ENCODE assay signal across 9 cellular contexts in the genomic region with DNA sequence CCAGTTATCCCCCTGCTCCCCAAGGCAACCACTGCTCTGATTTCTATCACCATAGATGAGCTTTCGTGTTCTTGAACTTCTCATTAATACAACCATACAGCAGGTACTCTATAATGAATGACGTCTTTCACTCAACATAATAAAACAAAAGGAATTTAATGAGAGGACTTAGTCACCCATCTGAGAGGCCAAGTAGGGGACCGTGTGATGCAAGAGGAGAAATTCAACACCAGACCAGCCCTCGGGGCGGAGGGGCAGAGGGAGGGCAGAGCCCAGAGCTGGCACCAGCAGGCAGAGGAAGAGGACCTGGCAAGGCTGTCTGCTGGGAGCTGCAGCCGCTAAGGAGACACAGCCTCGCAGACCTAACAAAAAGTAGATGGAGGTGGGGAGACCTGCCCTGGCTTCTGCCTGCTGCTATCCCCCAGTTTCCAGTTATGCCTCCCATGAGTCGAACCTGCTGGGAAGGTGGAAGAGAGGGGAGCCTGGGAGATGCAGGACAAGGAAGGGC. TPM values are rescaled to one million over a fixed set of nuclear protein-coding genes. Genes with fewer than 3 reads are reported as not detected.
DNase-seq lines count a peak whose midpoint lies in the region; ATAC-seq and TF ChIP-seq lines count a peak whose summit lies in the region.
"Had no signal": no experiment of that assay in that cellular context is flagged by ENCODE, and none has a peak within 500 bp of the region (broad histone marks: within the 10 kb centered on the region; RNA-seq: fewer than 3 reads in every experiment).

No MANE protein-coding gene starts in this region.

- H3K4me3 ChIP-seq in endodermal cell (ENCODE audit: low read length) (no peak overlapping the region), uterus (no peak overlapping the region)
- no peak overlapping the region for H3K4me3 ChIP-seq in naive thymus-derived CD4-positive, alpha-beta T cell (ENCODE audit: low read length)

- CTCF ChIA-PET in naive thymus-derived CD4-positive, alpha-beta T cell (lab: Charles Lee), result no interaction called here

- H3K27me3 ChIP-seq in endodermal cell (ENCODE audit: control insufficient read depth, insufficient read depth, low read length, poor library complexity, severe bottlenecking) (no peaks in the 10 kb centered on the region), uterus (no peaks in the 10 kb centered on the region)
- H3K27me3 ChIP-seq in naive thymus-derived CD4-positive, alpha-beta T cell (ENCODE audit: control insufficient read depth in 2 of 2, insufficient read depth in 2 of 2, low read length in 2 of 2), result no peaks in the 10 kb centered on the region

- ATAC-seq in naive thymus-derived CD4-positive, alpha-beta T cell, result peak; percentile 58
- ATAC-seq in HG02571 (IDR thresholded peaks at IDR 0.05; ENCODE audit: unreplicated experiment), result no peak
- no peak for ATAC-seq in GM19455 (IDR thresholded peaks at IDR 0.05; ENCODE audit: unreplicated experiment)

- no peak for TF ChIP-seq CTCF in endodermal cell (conservative IDR thresholded peaks at IDR 0.05)
- no peak for TF ChIP-seq CTCF in uterus (IDR thresholded peaks at IDR 0.05)

- TF ChIP-seq POLR2A in uterus (IDR thresholded peaks at IDR 0.05), result no peak

- no peak overlapping the region for H3K27ac Mint-ChIP-seq in endodermal cell
- H3K27ac Mint-ChIP-seq in naive thymus-derived CD4-positive, alpha-beta T cell, result peak overlapping the region in 1 of 9 donors; percentile 4
- H3K27ac Mint-ChIP-seq: IgD-negative memory B cell had no signal

- intact Hi-C loops in naive thymus-derived CD4-positive, alpha-beta T cell (cut with micrococcal nuclease), result no loop called here
- intact Hi-C loops in uterus (cut with DNase I; ENCODE audit: low total_unique reads), result no loop called here

- H3K36me3 Mint-ChIP-seq in endodermal cell (ENCODE audit: low read depth), result no peaks in the 10 kb centered on the region
- no peaks in the 10 kb centered on the region for H3K36me3 Mint-ChIP-seq in naive thymus-derived CD4-positive, alpha-beta T cell
- H3K36me3 Mint-ChIP-seq: IgD-negative memory B cell had no signal

- 42% methylated on average over 4 to 8 of the region's 8 CpGs for WGBS in endodermal cell (ENCODE audit: insufficient coverage in 1 of 2, insufficient read length in 1 of 2), 2 experiments

- no peak overlapping the region for H3K4me3 Mint-ChIP-seq in endodermal cell
- H3K4me3 Mint-ChIP-seq in naive thymus-derived CD4-positive, alpha-beta T cell, result no peak overlapping the region
- H3K4me3 Mint-ChIP-seq: IgD-negative memory B cell had no signal

- no peaks in the 10 kb centered on the region for H3K9me3 Mint-ChIP-seq in endodermal cell
- H3K9me3 Mint-ChIP-seq in naive thymus-derived CD4-positive, alpha-beta T cell, result no peaks in the 10 kb centered on the region
- H3K9me3 Mint-ChIP-seq: IgD-negative memory B cell had no signal

- DNase-seq in GM04504 (ENCODE audit: low read depth), result peak; percentile 68
- DNase-seq in NCI-H345 treated with DMSO at 0.1 percent for 48 hours (lab: John Stamatoyannopoulos, UW; ENCODE audit: unreplicated experiment), result peak; percentile 70
- DNase-seq in endodermal cell, result peak; percentile 81
- DNase-seq in naive thymus-derived CD4-positive, alpha-beta T cell, result no peak
- no peak for DNase-seq in stimulated activated CD4-positive, alpha-beta T cell treated with anti-CD3 and anti-CD28 coated beads, Interleukin-1b, Interleukin-23, amount 100 ng/mL, for 48 hours
- no peak for DNase-seq in uterus

- H3K9me3 ChIP-seq in endodermal cell (ENCODE audit: control insufficient read depth, low read length) (no peaks in the 10 kb centered on the region), uterus (no peaks in the 10 kb centered on the region)
- no peaks in the 10 kb centered on the region for H3K9me3 ChIP-seq in naive thymus-derived CD4-positive, alpha-beta T cell (ENCODE audit: control insufficient read depth in 2 of 3, low read length in 3 of 3)

- H3K9ac ChIP-seq in endodermal cell (ENCODE audit: extremely low read depth, low read length, poor library complexity, severe bottlenecking), result no peak overlapping the region

- peaks cover 12% of the 10 kb centered on the region for H3K4me1 ChIP-seq in endodermal cell (ENCODE audit: control insufficient read depth, insufficient read depth, low read length)
- no peaks in the 10 kb centered on the region for H3K4me1 ChIP-seq in naive thymus-derived CD4-positive, alpha-beta T cell (ENCODE audit: control insufficient read depth in 2 of 2, insufficient read depth in 2 of 2, low read length in 2 of 2)
- no peaks in the 10 kb centered on the region for H3K4me1 ChIP-seq in uterus

- POLR2A ChIA-PET in naive thymus-derived CD4-positive, alpha-beta T cell (lab: Charles Lee), result no interaction called here

- H3K27me3 Mint-ChIP-seq in endodermal cell (ENCODE audit: insufficient read depth), result no peaks in the 10 kb centered on the region
- H3K27me3 Mint-ChIP-seq in naive thymus-derived CD4-positive, alpha-beta T cell, result no peaks in the 10 kb centered on the region

- H3K4me1 Mint-ChIP-seq in endodermal cell, result peaks cover 28% of the 10 kb centered on the region
- peaks cover 0 to 7% (median 3%) of the 10 kb centered on the region in 7 donors for H3K4me1 Mint-ChIP-seq in naive thymus-derived CD4-positive, alpha-beta T cell
- H3K4me1 Mint-ChIP-seq: IgD-negative memory B cell had no signal

- H3K36me3 ChIP-seq in endodermal cell (ENCODE audit: control insufficient read depth, insufficient read depth, low read length) (no peaks in the 10 kb centered on the region), uterus (no peaks in the 10 kb centered on the region)
- no peaks in the 10 kb centered on the region for H3K36me3 ChIP-seq in naive thymus-derived CD4-positive, alpha-beta T cell (ENCODE audit: control insufficient read depth in 2 of 3, insufficient read depth in 3 of 3, low read length in 3 of 3)

- no peak overlapping the region for H3K27ac ChIP-seq in endodermal cell (ENCODE audit: low read depth, low read length)
- H3K27ac ChIP-seq in naive thymus-derived CD4-positive, alpha-beta T cell (ENCODE audit: low read depth, low read length), result no peak overlapping the region
- no peak overlapping the region for H3K27ac ChIP-seq in uterus

RNA-seq across cellular contexts. Expression of a gene that starts 13.7 kb away (rescaled TPM):
- total RNA-seq in endodermal cell (not detected), uterus (10 to 100 TPM in 3 of 4 donors, not detected in 1; 19.4 to 47.9 (median 29.7) TPM)
- polyA plus RNA-seq in endodermal cell (2013, experiment 1 of 2), result not detected
- polyA plus RNA-seq in endodermal cell (2013, experiment 2 of 2), result not detected
- not detected for total RNA-seq in naive thymus-derived CD4-positive, alpha-beta T cell
- not detected for polyA plus RNA-seq in naive thymus-derived CD4-positive, alpha-beta T cell
- polyA plus RNA-seq: IgD-negative memory B cell had no signal

RNA-seq across cellular contexts. Expression of a gene that starts 16.8 kb away (rescaled TPM):
- total RNA-seq in endodermal cell, result under 1 TPM; 0.15 to 0.22 TPM
- 0.07 TPM for polyA plus RNA-seq in endodermal cell (2013, experiment 1 of 2)
- polyA plus RNA-seq in endodermal cell (2013, experiment 2 of 2), result not detected
- total RNA-seq in naive thymus-derived CD4-positive, alpha-beta T cell, result under 1 TPM in 1 of 5 experiments, not detected in 4; 0.19 TPM
- polyA plus RNA-seq in naive thymus-derived CD4-positive, alpha-beta T cell, result not detected
- total RNA-seq in uterus, result 1 to 10 TPM in 3 of 4 donors, under 1 TPM in 1; 0.26 to 4.4 (median 2.0) TPM
- polyA plus RNA-seq: IgD-negative memory B cell had no signal

Comparison
In these comparisons a context has a peak if more than half of its experiments do, and no peak if none do; other contexts are left out.
1. DNase-seq: peak in GM04504 (single experiment), NCI-H345 treated with DMSO at 0.1 percent for 48 hours (single experiment) and endodermal cell (single experiment); none in naive thymus-derived CD4-positive, alpha-beta T cell (0 of 9), stimulated activated CD4-positive, alpha-beta T cell treated with anti-CD3 and anti-CD28 coated beads, Interleukin-1b, Interleukin-23, amount 100 ng/mL, for 48 hours (single experiment) and uterus (0 of 2).